ENCODE assay signal across 30 cellular contexts in the genomic region with DNA sequence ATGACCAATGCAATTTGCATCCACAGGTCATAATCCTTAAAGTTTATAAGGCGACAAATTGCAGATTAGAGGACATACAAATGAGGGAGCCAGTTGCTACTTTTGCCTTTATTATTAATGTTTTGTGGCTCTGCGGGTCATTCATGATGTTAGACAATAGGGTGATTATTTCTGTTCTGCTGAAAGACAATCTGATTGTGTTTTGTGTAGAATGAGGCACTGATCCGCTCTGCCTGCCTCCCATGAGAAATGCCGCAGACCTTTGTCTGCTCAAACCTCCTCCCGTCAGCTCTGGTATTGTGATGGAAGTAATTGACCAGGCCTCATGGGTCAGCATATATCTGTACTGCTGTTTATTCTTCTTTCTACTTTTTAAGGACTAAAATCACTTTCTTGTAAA.
DNase-seq lines count a peak whose midpoint lies in the region; ATAC-seq and TF ChIP-seq lines count a peak whose summit lies in the region.
"Had no signal": no experiment of that assay in that cellular context is flagged by ENCODE, and none has a peak within 500 bp of the region (broad histone marks: within the 10 kb centered on the region; RNA-seq: fewer than 3 reads in every experiment).

No MANE protein-coding gene starts in this region.

- no peak for ATAC-seq in HG03108 (IDR thresholded peaks at IDR 0.05; ENCODE audit: unreplicated experiment)

- in situ Hi-C loops in SK-MEL-5 (cut with HindIII; ENCODE audit: low pct_unique_long_range_greater_than_20kb, low sequenced_read_pairs), result no loop called here

- H3K36me3 ChIP-seq in neural progenitor cell (no peaks in the 10 kb centered on the region), osteoblast (ENCODE audit: insufficient read depth, low read length) (no peaks in the 10 kb centered on the region)
- H3K36me3 ChIP-seq: brain microvascular endothelial cell, neutrophil, thoracic aorta, WERI-Rb-1 had no signal

- H3K4me1 Mint-ChIP-seq in neural progenitor cell (peaks cover 35% of the 10 kb centered on the region), chondrocyte (ENCODE audit: low read depth) (peaks cover 34% of the 10 kb centered on the region)
- H3K4me1 Mint-ChIP-seq: naive B cell had no signal

- H3K79me2 ChIP-seq in neural progenitor cell (ENCODE audit: low read depth) (no peaks in the 10 kb centered on the region), osteoblast (ENCODE audit: insufficient read depth, low read length) (peaks cover 57% of the 10 kb centered on the region)

- H3K36me3 Mint-ChIP-seq in neural progenitor cell (no peaks in the 10 kb centered on the region), chondrocyte (ENCODE audit: low read depth) (no peaks in the 10 kb centered on the region)
- H3K36me3 Mint-ChIP-seq: mesothelial cell of epicardium had no signal

- H3K9me3 ChIP-seq in neural progenitor cell (ENCODE audit: low read depth), result no peaks in the 10 kb centered on the region
- H3K9me3 ChIP-seq in osteoblast (ENCODE audit: low read depth, low read length), result no peaks in the 10 kb centered on the region
- H3K9me3 ChIP-seq: neutrophil, thoracic aorta had no signal

- H3K4me3 Mint-ChIP-seq in neural progenitor cell (no peak overlapping the region), chondrocyte (ENCODE audit: unreplicated experiment) (no peak overlapping the region)
- H3K4me3 Mint-ChIP-seq: mesothelial cell of epicardium, naive B cell had no signal

- H3K27ac Mint-ChIP-seq in neural progenitor cell, result no peak overlapping the region
- no peak overlapping the region for H3K27ac Mint-ChIP-seq in chondrocyte (ENCODE audit: unreplicated experiment)
- H3K27ac Mint-ChIP-seq: mesothelial cell of epicardium, naive B cell had no signal

- H3K4me3 ChIP-seq in neural progenitor cell, result no peak overlapping the region
- no peak overlapping the region for H3K4me3 ChIP-seq in osteoblast (ENCODE audit: insufficient read depth, low read length)
- H3K4me3 ChIP-seq: thoracic aorta had no signal

- H2AFZ ChIP-seq in neural progenitor cell (replicated peaks) (no peak overlapping the region), osteoblast (ENCODE audit: low read length) (no peak overlapping the region)

- TF ChIP-seq CTCF in neural progenitor cell (IDR thresholded peaks at IDR 0.05) (no peak), chondrocyte (IDR thresholded peaks at IDR 0.05) (no peak), osteoblast (IDR thresholded peaks at IDR 0.05; ENCODE audit: extremely low read depth, low read depth, low read length) (no peak)

- H3K9ac ChIP-seq in neural progenitor cell, result no peak overlapping the region

- H3K4me1 ChIP-seq in neural progenitor cell, result peaks cover 37% of the 10 kb centered on the region
- H3K4me1 ChIP-seq in osteoblast (ENCODE audit: insufficient read depth, low read length), result peaks cover 17% of the 10 kb centered on the region

- no peak overlapping the region for H3K27ac ChIP-seq in neural progenitor cell
- no peak overlapping the region for H3K27ac ChIP-seq in osteoblast (ENCODE audit: low read depth, low read length)
- H3K27ac ChIP-seq: 22Rv1, brain microvascular endothelial cell, C4-2B, neutrophil, thoracic aorta, WERI-Rb-1 had no signal

- H3F3A ChIP-seq in neural progenitor cell (ENCODE audit: low read depth), result peaks cover 13% of the 10 kb centered on the region

- H3K4me2 ChIP-seq in neural progenitor cell (no peak overlapping the region), osteoblast (ENCODE audit: insufficient read depth, low read length) (no peak overlapping the region)

- H3K27me3 ChIP-seq in neural progenitor cell, result no peaks in the 10 kb centered on the region
- no peaks in the 10 kb centered on the region for H3K27me3 ChIP-seq in osteoblast (ENCODE audit: insufficient read depth, low read length)
- H3K27me3 ChIP-seq: brain microvascular endothelial cell, neutrophil had no signal

- H3K9me3 Mint-ChIP-seq in neural progenitor cell (peaks cover 2% of the 10 kb centered on the region), chondrocyte (ENCODE audit: low read depth) (no peaks in the 10 kb centered on the region)
- H3K9me3 Mint-ChIP-seq: mesothelial cell of epicardium had no signal

- H3K27me3 Mint-ChIP-seq in neural progenitor cell (ENCODE audit: insufficient read depth, low read depth) (peaks cover 3% of the 10 kb centered on the region), chondrocyte (ENCODE audit: low read depth) (no peaks in the 10 kb centered on the region)

- DNase-seq in Ammon's horn (ENCODE audit: low spot score) (peak; percentile 92), SK-MEL-5 (ENCODE audit: low read depth, low spot score) (peak; percentile 37), foreskin melanocyte (peak; percentile 26), neural progenitor cell (ENCODE audit: low spot score) (peak; percentile 66), chondrocyte (ENCODE audit: low spot score) (no peak), osteoblast (ENCODE audit: insufficient read length, low spot score, missing footprints) (no peak), HPDE6-E6E7 (ENCODE audit: extremely low spot score) (no peak)
- DNase-seq: activated CD4-positive, alpha-beta T cell treated with anti-CD3 and anti-CD28 coated beads for 48 hours; activated effector memory CD4-positive, alpha-beta T cell treated with anti-CD3 and anti-CD28 coated beads, Interleukin-2, amount 50 U/mL, for 16 hours; activated T-cell treated with anti-CD3 and anti-CD28 coated beads, Interleukin-2, amount 50 U/mL, for 1 hour; brain microvascular endothelial cell; COR-L47; effector CD8-positive, alpha-beta T cell; kidney; MV-4-11; naive B cell; NCI-H1436 treated with DMSO at 0.1 percent for 48 hours; NCI-H2081 treated with DMSO at 0.1 percent for 48 hours; NCI-H345; NCI-H748 treated with DMSO at 0.1 percent for 48 hours; SIG-M5; stimulated activated naive CD4-positive, alpha-beta T cell; T1000; WERI-Rb-1 had no signal

- H4K20me1 ChIP-seq in neural progenitor cell (ENCODE audit: low read depth) (no peaks in the 10 kb centered on the region), osteoblast (ENCODE audit: insufficient read depth, low read length) (peaks cover 23% of the 10 kb centered on the region)

Comparison
In these comparisons a context has a peak if more than half of its experiments do, and no peak if none do; other contexts are left out.
1. DNase-seq: peak in Ammon's horn (single experiment), SK-MEL-5 (single experiment), foreskin melanocyte (single experiment) and neural progenitor cell (single experiment); none in chondrocyte (single experiment), osteoblast (single experiment) and HPDE6-E6E7 (single experiment).